ENCODE assay signal across 27 cellular contexts in the genomic region with DNA sequence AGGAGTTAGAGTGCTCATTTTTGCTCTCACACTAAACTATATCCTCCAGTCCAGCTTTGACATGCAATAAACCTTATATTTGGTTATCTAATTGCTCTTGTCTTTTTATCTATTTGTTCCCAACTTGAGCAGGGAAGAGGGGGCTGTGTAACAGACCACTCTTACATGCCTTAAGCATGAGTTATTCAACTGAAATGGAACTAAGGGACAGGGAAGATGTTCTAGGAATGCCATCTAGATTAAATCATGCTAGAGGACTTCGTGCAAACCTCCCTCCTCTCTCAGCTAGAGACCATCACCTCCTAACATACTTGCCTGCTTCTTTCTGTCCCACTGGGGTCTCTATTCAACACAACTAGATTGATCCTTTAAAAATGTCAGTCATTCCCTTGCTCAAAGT. TPM values are rescaled to one million over a fixed set of nuclear protein-coding genes. Genes with fewer than 3 reads are reported as not detected.
"Had no signal": no experiment of that assay in that cellular context is flagged by ENCODE, and none has a peak within 500 bp of the region (broad histone marks: within the 10 kb centered on the region; RNA-seq: fewer than 3 reads in every experiment).

No MANE protein-coding gene starts in this region.

- H3K27me3 ChIP-seq: colonic mucosa, esophagus squamous epithelium, gastroesophageal sphincter, hepatocyte, neutrophil, right lobe of liver, spleen, testis, tibial nerve, upper lobe of right lung, vagina had no signal

- H3K4me2 ChIP-seq: hepatocyte had no signal

- DNase-seq: colonic mucosa; dermis blood vessel endothelial cell; esophagus squamous epithelium; foreskin fibroblast; kidney; mammary epithelial cell; psoas muscle; retina; right lobe of liver; spleen; stimulated activated CD4-positive, alpha-beta T cell treated with anti-CD3 and anti-CD28 coated beads, Interleukin-4, amount 100 ng/mL, for 4 hours; stimulated activated naive B cell treated with anti-CD40 and anti-IgM and Interleukin-4, amounts not matched to agents 10 μg/mL and 1 μg/mL and 100 μg/mL, for 72 hours; stimulated activated naive CD8-positive, alpha-beta T cell treated with anti-CD3 and anti-CD28 coated beads, Interleukin-15, amount 100 ng/mL, for 72 hours; testis; upper lobe of right lung had no signal

- H3K9me3 ChIP-seq: colonic mucosa, esophagus squamous epithelium, gastroesophageal sphincter, neutrophil, psoas muscle, right lobe of liver, spleen, testis, tibial nerve, upper lobe of right lung, vagina had no signal

- H3K4me1 ChIP-seq: colonic mucosa, right lobe of liver, spleen, testis, upper lobe of right lung, vagina had no signal

- H3K36me3 ChIP-seq: colonic mucosa, esophagus squamous epithelium, gastroesophageal sphincter, neutrophil, right lobe of liver, spleen, tibial nerve, upper lobe of right lung, vagina had no signal

- H3K4me3 ChIP-seq: colonic mucosa, esophagus squamous epithelium, gastroesophageal sphincter, hepatocyte, psoas muscle, right lobe of liver, spleen, testis, tibial nerve, upper lobe of right lung, vagina had no signal

- ATAC-seq: gastroesophageal sphincter; naive thymus-derived CD4-positive, alpha-beta T cell; psoas muscle; right lobe of liver; stimulated activated naive B cell treated with anti-CD40 and anti-IgM and Interleukin-4, amounts not matched to agents 10 μg/mL and 1 μg/mL and 100 μg/mL, for 72 hours; upper lobe of right lung had no signal

- H2AFZ ChIP-seq: hepatocyte had no signal

- H3K27ac ChIP-seq: colonic mucosa, esophagus squamous epithelium, gastroesophageal sphincter, hepatocyte, neutrophil, psoas muscle, right lobe of liver, spleen, testis, tibial nerve, upper lobe of right lung, vagina had no signal

RNA-seq across cellular contexts. Expression of a gene that starts 20.6 kb away (rescaled TPM):
- total RNA-seq: colonic mucosa, esophagus squamous epithelium, mesothelial cell of epicardium, vagina had no signal
- polyA plus RNA-seq: neural cell had no signal

RNA-seq across cellular contexts. Expression of a gene that starts 57.9 kb away (rescaled TPM):
- total RNA-seq: colonic mucosa, dermis blood vessel endothelial cell, epithelial cell of proximal tubule, gastroesophageal sphincter, kidney, lower leg skin, mammary epithelial cell, mesothelial cell of epicardium, osteoblast, skeletal muscle tissue, spleen, testis, upper lobe of right lung had no signal
- polyA plus RNA-seq: mammary epithelial cell; naive thymus-derived CD4-positive, alpha-beta T cell; neural cell had no signal
